Comparison of ENCODE assay signal across 29 cellular contexts in genomic region chr7:40175725-40176510, GRCh38. TPM values are rescaled to one million over a fixed set of nuclear protein-coding genes. Genes with fewer than 3 reads are reported as not detected.
DNase-seq lines count a peak whose midpoint lies in the region; FAIRE-seq and TF ChIP-seq lines count a peak whose summit lies in the region.
"Had no signal": no experiment of that assay in that cellular context is flagged by ENCODE, and none has a peak within 500 bp of the region (broad histone marks: within the 10 kb centered on the region; RNA-seq: fewer than 3 reads in every experiment).

No MANE protein-coding gene starts in this region.

- H2AFZ ChIP-seq in astrocyte (ENCODE audit: low read depth, low read length), result no peak overlapping the region

- no peaks in the 10 kb centered on the region for H3K27me3 ChIP-seq in astrocyte (ENCODE audit: insufficient read depth, low read length)
- H3K27me3 ChIP-seq: gastrocnemius medialis had no signal

- FAIRE-seq in astrocyte (lab: Jason Lieb, UNC), result no peak
- FAIRE-seq: islet of Langerhans, urothelium cell line had no signal

- no peak overlapping the region for H3K4me3 Mint-ChIP-seq in astrocyte (ENCODE audit: unreplicated experiment)
- no peak overlapping the region for H3K4me3 Mint-ChIP-seq in T-helper 2 cell treated with Interferon-gamma antibody and Interleukin-4, amounts not matched to agents 5 μg/mL and 100 μg/mL, for 36 hours
- H3K4me3 Mint-ChIP-seq: activated CD8-positive, alpha-beta T cell treated with anti-CD3 and anti-CD28 coated beads, Interleukin-2, amount 10 ng/mL, durations not matched to agents 7 days and 5 days; activated T-cell treated with anti-CD3 and anti-CD28 coated beads, Interleukin-2, amount 50 U/mL, for 24 hours; CD8-positive, alpha-beta memory T cell; stimulated activated effector memory CD8-positive, alpha-beta T cell treated with anti-CD3 and anti-CD28 coated beads, Interleukin-12 subunit alpha, Interleukin-12 subunit beta, amount 100 ng/mL, for 72 hours had no signal

- H3K27me3 Mint-ChIP-seq in astrocyte (ENCODE audit: low read depth, unreplicated experiment), result no peaks in the 10 kb centered on the region
- H3K27me3 Mint-ChIP-seq in T-helper 2 cell treated with Interferon-gamma antibody and Interleukin-4, amounts not matched to agents 5 μg/mL and 100 μg/mL, for 36 hours (ENCODE audit: low read depth), result no peaks in the 10 kb centered on the region
- H3K27me3 Mint-ChIP-seq: activated T-cell treated with anti-CD3 and anti-CD28 coated beads, Interleukin-2, amount 50 U/mL, for 24 hours had no signal

- no peak overlapping the region for H3K27ac Mint-ChIP-seq in astrocyte (ENCODE audit: unreplicated experiment)
- no peak overlapping the region for H3K27ac Mint-ChIP-seq in T-helper 2 cell treated with Interferon-gamma antibody and Interleukin-4, amounts not matched to agents 5 μg/mL and 100 μg/mL, for 36 hours
- H3K27ac Mint-ChIP-seq: activated CD8-positive, alpha-beta T cell treated with anti-CD3 and anti-CD28 coated beads, Interleukin-2, amount 10 ng/mL, durations not matched to agents 7 days and 5 days; activated T-cell treated with anti-CD3 and anti-CD28 coated beads, Interleukin-2, amount 50 U/mL, for 24 hours; stimulated activated effector memory CD8-positive, alpha-beta T cell treated with anti-CD3 and anti-CD28 coated beads, Interleukin-12 subunit alpha, Interleukin-12 subunit beta, amount 100 ng/mL, for 72 hours had no signal

- no peak overlapping the region for H3K4me3 ChIP-seq in astrocyte (ENCODE audit: insufficient read depth, low read depth, low read length)
- H3K4me3 ChIP-seq: gastrocnemius medialis, lung, prostate gland, skin epidermis had no signal

- H3K9me3 Mint-ChIP-seq in astrocyte (ENCODE audit: unreplicated experiment), result no peaks in the 10 kb centered on the region
- H3K9me3 Mint-ChIP-seq in T-helper 2 cell treated with Interferon-gamma antibody and Interleukin-4, amounts not matched to agents 5 μg/mL and 100 μg/mL, for 36 hours, result no peaks in the 10 kb centered on the region
- H3K9me3 Mint-ChIP-seq: activated T-cell treated with anti-CD3 and anti-CD28 coated beads, Interleukin-2, amount 50 U/mL, for 24 hours; CD8-positive, alpha-beta memory T cell; stimulated activated effector memory CD8-positive, alpha-beta T cell treated with anti-CD3 and anti-CD28 coated beads, Interleukin-12 subunit alpha, Interleukin-12 subunit beta, amount 100 ng/mL, for 72 hours had no signal

- DNase-seq in AG20443 (ENCODE audit: low spot score) (peak; percentile 58), HCEC 1CT (peak; percentile 73), astrocyte (ENCODE audit: low read depth) (peak; percentile 23), kidney glomerular epithelial cell (lab: John Stamatoyannopoulos, UW) (peak; percentile 2), NCI-H510A (lab: John Stamatoyannopoulos, UW) (no peak), C1 segment of cervical spinal cord (lab: John Stamatoyannopoulos, UW) (no peak)
- DNase-seq in stimulated activated CD4-positive, alpha-beta T cell treated with anti-CD3 and anti-CD28 coated beads, Interleukin-4, amount 100 ng/mL, for 4 hours, result no peak
- DNase-seq in T-helper 2 cell treated with Interferon-gamma antibody and Interleukin-4, amounts not matched to agents 5 μg/mL and 100 μg/mL, for 36 hours (ENCODE audit: low spot score), result no peak
- DNase-seq: activated CD4-positive, alpha-beta T cell treated with anti-CD3 and anti-CD28 coated beads for 1 hour; activated CD8-positive, alpha-beta T cell treated with anti-CD3 and anti-CD28 coated beads, Interleukin-2, amount 10 ng/mL, durations not matched to agents 7 days and 5 days; activated T-cell treated with anti-CD3 and anti-CD28 coated beads, Interleukin-2, amount 50 U/mL, for 24 hours; amniotic stem cell; CD8-positive, alpha-beta memory T cell; DMS79; gastrocnemius medialis; hippocampal formation; KBM-7; MV-4-11; NCI-H1694 treated with DMSO at 0.1 percent for 48 hours; NCI-H226; NCI-H82; stimulated activated CD4-positive, alpha-beta T cell treated with anti-CD3 and anti-CD28 coated beads, Interleukin-1b, Interleukin-23, amount 100 ng/mL, for 48 hours; SW 1271 had no signal

- H3K9ac ChIP-seq in astrocyte (ENCODE audit: low read length), result no peak overlapping the region

- no peak overlapping the region for H3K4me2 ChIP-seq in astrocyte (ENCODE audit: low read length)

- no peaks in the 10 kb centered on the region for H3K4me1 Mint-ChIP-seq in astrocyte (ENCODE audit: low read depth, unreplicated experiment)
- H3K4me1 Mint-ChIP-seq in T-helper 2 cell treated with Interferon-gamma antibody and Interleukin-4, amounts not matched to agents 5 μg/mL and 100 μg/mL, for 36 hours (ENCODE audit: low read depth), result no peaks in the 10 kb centered on the region
- H3K4me1 Mint-ChIP-seq: CD8-positive, alpha-beta memory T cell; stimulated activated effector memory CD8-positive, alpha-beta T cell treated with anti-CD3 and anti-CD28 coated beads, Interleukin-12 subunit alpha, Interleukin-12 subunit beta, amount 100 ng/mL, for 72 hours had no signal

- H3K36me3 ChIP-seq in astrocyte (ENCODE audit: insufficient read depth, low read length), result no peaks in the 10 kb centered on the region
- H3K36me3 ChIP-seq: gastrocnemius medialis, prostate gland had no signal

- no peaks in the 10 kb centered on the region for H4K20me1 ChIP-seq in astrocyte (ENCODE audit: insufficient read depth, low read length)

- H3K79me2 ChIP-seq in astrocyte (ENCODE audit: insufficient read depth, low read length), result no peaks in the 10 kb centered on the region

- H3K4me1 ChIP-seq in astrocyte (ENCODE audit: insufficient read depth, low read length), result peaks cover 3% of the 10 kb centered on the region
- H3K4me1 ChIP-seq: gastrocnemius medialis, prostate gland had no signal

- H3K9me3 ChIP-seq in astrocyte (ENCODE audit: insufficient read depth, low read depth, low read length), result no peaks in the 10 kb centered on the region
- H3K9me3 ChIP-seq: gastrocnemius medialis, prostate gland had no signal

- H3K27ac ChIP-seq in astrocyte (ENCODE audit: low read depth, low read length), result no peak overlapping the region
- H3K27ac ChIP-seq: gastrocnemius medialis, prostate gland had no signal

- peaks cover 2% of the 10 kb centered on the region for H3K36me3 Mint-ChIP-seq in astrocyte (ENCODE audit: low read depth, unreplicated experiment)
- no peaks in the 10 kb centered on the region for H3K36me3 Mint-ChIP-seq in T-helper 2 cell treated with Interferon-gamma antibody and Interleukin-4, amounts not matched to agents 5 μg/mL and 100 μg/mL, for 36 hours (ENCODE audit: low read depth)
- H3K36me3 Mint-ChIP-seq: CD8-positive, alpha-beta memory T cell; stimulated activated effector memory CD8-positive, alpha-beta T cell treated with anti-CD3 and anti-CD28 coated beads, Interleukin-12 subunit alpha, Interleukin-12 subunit beta, amount 100 ng/mL, for 72 hours had no signal

- TF ChIP-seq CTCF in astrocyte (IDR thresholded peaks at IDR 0.05; ENCODE audit: insufficient read depth, low read depth, low read length), result no peak

RNA-seq across cellular contexts. Expression of gene SUGCT, which starts 41.1 kb away (rescaled TPM):
- total RNA-seq in astrocyte, result 15.5 and 17.9 TPM in 2 replicates

RNA-seq across cellular contexts. Expression of gene MPLKIP, which starts 41.5 kb away (rescaled TPM):
- total RNA-seq in astrocyte, result 30.8 and 32.0 TPM in 2 replicates

Comparison
In these comparisons a context has a peak if more than half of its experiments do, and no peak if none do; other contexts are left out.
1. DNase-seq: peak in AG20443 (single experiment), HCEC 1CT (single experiment), astrocyte (single experiment) and kidney glomerular epithelial cell (single experiment); none in stimulated activated CD4-positive, alpha-beta T cell treated with anti-CD3 and anti-CD28 coated beads, Interleukin-4, amount 100 ng/mL, for 4 hours (0 of 2), NCI-H510A (single experiment), C1 segment of cervical spinal cord (0 of 14) and T-helper 2 cell treated with Interferon-gamma antibody and Interleukin-4, amounts not matched to agents 5 μg/mL and 100 μg/mL, for 36 hours (single experiment).